In genomic region chr3:61663728-61664492, GRCh38 we compare ENCODE assay signal across 13 cellular contexts.
DNase-seq lines count a peak whose midpoint lies in the region; ATAC-seq, FAIRE-seq and TF ChIP-seq lines count a peak whose summit lies in the region.
"Had no signal": no experiment of that assay in that cellular context is flagged by ENCODE, and none has a peak within 500 bp of the region (broad histone marks: within the 10 kb centered on the region; RNA-seq: fewer than 3 reads in every experiment).

No MANE protein-coding gene starts in this region.

- TF ChIP-seq POLR2A in GM12892 (IDR thresholded peaks at IDR 0.05; ENCODE audit: low read depth, low read length), result no peak

- POLR2A ChIA-PET in activated CD4-positive, alpha-beta memory T cell treated with anti-CD3 and anti-CD28 coated beads for 36 hours (lab: Charles Lee), result no interaction called here

- H3K9me3 Mint-ChIP-seq in activated CD4-positive, alpha-beta memory T cell treated with anti-CD3 and anti-CD28 coated beads for 36 hours, result no peaks in the 10 kb centered on the region
- H3K9me3 Mint-ChIP-seq: activated naive CD4-positive, alpha-beta T cell treated with anti-CD3 and anti-CD28 coated beads, Interleukin-2, amount 10 ng/mL, durations not matched to agents 7 days and 5 days; stimulated activated memory B cell treated with anti-CD40 and anti-IgM and Interleukin-4, amounts not matched to agents 10 μg/mL and 1 μg/mL and 100 μg/mL, for 72 hours had no signal

- no peaks in the 10 kb centered on the region for H3K4me1 Mint-ChIP-seq in activated CD4-positive, alpha-beta memory T cell treated with anti-CD3 and anti-CD28 coated beads for 36 hours (ENCODE audit: low read depth)
- H3K4me1 Mint-ChIP-seq: activated naive CD4-positive, alpha-beta T cell treated with anti-CD3 and anti-CD28 coated beads, Interleukin-2, amount 10 ng/mL, durations not matched to agents 7 days and 5 days; stimulated activated memory B cell treated with anti-CD40 and anti-IgM and Interleukin-4, amounts not matched to agents 10 μg/mL and 1 μg/mL and 100 μg/mL, for 72 hours had no signal

- FAIRE-seq in GM12892 (lab: Jason Lieb, UNC), result no peak

- no peak for ATAC-seq in HG02981 (IDR thresholded peaks at IDR 0.05; ENCODE audit: unreplicated experiment)
- ATAC-seq: stimulated activated memory B cell treated with anti-CD40 and anti-IgM and Interleukin-4, amounts not matched to agents 10 μg/mL and 1 μg/mL and 100 μg/mL, for 72 hours had no signal

- no peaks in the 10 kb centered on the region for H3K9me3 ChIP-seq in SJSA1 (replicated peaks)
- H3K9me3 ChIP-seq: prostate gland had no signal

- no peaks in the 10 kb centered on the region for H3K27me3 Mint-ChIP-seq in activated CD4-positive, alpha-beta memory T cell treated with anti-CD3 and anti-CD28 coated beads for 36 hours
- H3K27me3 Mint-ChIP-seq: activated naive CD4-positive, alpha-beta T cell treated with anti-CD3 and anti-CD28 coated beads, Interleukin-2, amount 10 ng/mL, durations not matched to agents 7 days and 5 days; stimulated activated memory B cell treated with anti-CD40 and anti-IgM and Interleukin-4, amounts not matched to agents 10 μg/mL and 1 μg/mL and 100 μg/mL, for 72 hours had no signal

- H3K4me3 ChIP-seq in SJSA1 (peak overlapping the region; percentile 18), fibroblast of pulmonary artery (replicated peaks; ENCODE audit: low read depth, low read length) (no peak overlapping the region), skeletal muscle cell (ENCODE audit: low read depth, low read length) (peak overlapping the region; percentile 46)
- H3K4me3 ChIP-seq: prostate gland had no signal

- intact Hi-C loops in activated CD4-positive, alpha-beta memory T cell treated with anti-CD3 and anti-CD28 coated beads for 36 hours (cut with micrococcal nuclease), result no loop called here

- H3K36me3 ChIP-seq in SJSA1, result no peaks in the 10 kb centered on the region
- H3K36me3 ChIP-seq: prostate gland had no signal

- DNase-seq in H4 (ENCODE audit: low spot score), result peak; percentile 87
- peak; percentile 81 for DNase-seq in SJSA1 (ENCODE audit: low read depth in 1 of 2, low spot score in 2 of 2)
- peak; percentile 85 for DNase-seq in fibroblast of pulmonary artery (ENCODE audit: low read depth)
- DNase-seq in skeletal muscle cell (ENCODE audit: low read depth), result peak; percentile 92
- DNase-seq in NCI-H1694 treated with DMSO at 0.1 percent for 48 hours (lab: John Stamatoyannopoulos, UW), result no peak
- no peak for DNase-seq in GM12892 (ENCODE audit: insufficient read length)
- DNase-seq in activated CD4-positive, alpha-beta memory T cell treated with anti-CD3 and anti-CD28 coated beads for 36 hours, result no peak
- DNase-seq: activated naive CD4-positive, alpha-beta T cell treated with anti-CD3 and anti-CD28 coated beads, Interleukin-2, amount 10 ng/mL, durations not matched to agents 7 days and 5 days; NCI-H146; T-helper 9 cell had no signal

- peaks cover 16% of the 10 kb centered on the region for H3K4me1 ChIP-seq in SJSA1 (replicated peaks)
- H3K4me1 ChIP-seq: prostate gland had no signal

- no peaks in the 10 kb centered on the region for H3K36me3 Mint-ChIP-seq in activated CD4-positive, alpha-beta memory T cell treated with anti-CD3 and anti-CD28 coated beads for 36 hours
- H3K36me3 Mint-ChIP-seq: activated naive CD4-positive, alpha-beta T cell treated with anti-CD3 and anti-CD28 coated beads, Interleukin-2, amount 10 ng/mL, durations not matched to agents 7 days and 5 days; stimulated activated memory B cell treated with anti-CD40 and anti-IgM and Interleukin-4, amounts not matched to agents 10 μg/mL and 1 μg/mL and 100 μg/mL, for 72 hours had no signal

- no peak for TF ChIP-seq CTCF in fibroblast of pulmonary artery (IDR thresholded peaks at IDR 0.05; ENCODE audit: low read length, missing control alignments)

- peak overlapping the region; percentile 77 for H3K27ac ChIP-seq in SJSA1
- H3K27ac ChIP-seq: prostate gland had no signal

- H3K27ac Mint-ChIP-seq in activated CD4-positive, alpha-beta memory T cell treated with anti-CD3 and anti-CD28 coated beads for 36 hours, result no peak overlapping the region
- H3K27ac Mint-ChIP-seq: activated naive CD4-positive, alpha-beta T cell treated with anti-CD3 and anti-CD28 coated beads, Interleukin-2, amount 10 ng/mL, durations not matched to agents 7 days and 5 days; stimulated activated memory B cell treated with anti-CD40 and anti-IgM and Interleukin-4, amounts not matched to agents 10 μg/mL and 1 μg/mL and 100 μg/mL, for 72 hours had no signal

- H3K4me3 Mint-ChIP-seq in activated CD4-positive, alpha-beta memory T cell treated with anti-CD3 and anti-CD28 coated beads for 36 hours, result no peak overlapping the region
- H3K4me3 Mint-ChIP-seq: activated naive CD4-positive, alpha-beta T cell treated with anti-CD3 and anti-CD28 coated beads, Interleukin-2, amount 10 ng/mL, durations not matched to agents 7 days and 5 days; stimulated activated memory B cell treated with anti-CD40 and anti-IgM and Interleukin-4, amounts not matched to agents 10 μg/mL and 1 μg/mL and 100 μg/mL, for 72 hours had no signal

- H3K27me3 ChIP-seq in SJSA1 (replicated peaks), result no peaks in the 10 kb centered on the region

- CTCF ChIA-PET in activated CD4-positive, alpha-beta memory T cell treated with anti-CD3 and anti-CD28 coated beads for 36 hours (lab: Charles Lee), result no interaction called here

Comparison
In these comparisons a context has a peak if more than half of its experiments do, and no peak if none do; other contexts are left out.
1. DNase-seq: peak in H4 (single experiment), SJSA1 (2 of 2), fibroblast of pulmonary artery (single experiment) and skeletal muscle cell (single experiment); none in NCI-H1694 treated with DMSO at 0.1 percent for 48 hours (single experiment), GM12892 (single experiment) and activated CD4-positive, alpha-beta memory T cell treated with anti-CD3 and anti-CD28 coated beads for 36 hours (single experiment).